25 cellular contexts compared by ENCODE assay signal in the genomic region with DNA sequence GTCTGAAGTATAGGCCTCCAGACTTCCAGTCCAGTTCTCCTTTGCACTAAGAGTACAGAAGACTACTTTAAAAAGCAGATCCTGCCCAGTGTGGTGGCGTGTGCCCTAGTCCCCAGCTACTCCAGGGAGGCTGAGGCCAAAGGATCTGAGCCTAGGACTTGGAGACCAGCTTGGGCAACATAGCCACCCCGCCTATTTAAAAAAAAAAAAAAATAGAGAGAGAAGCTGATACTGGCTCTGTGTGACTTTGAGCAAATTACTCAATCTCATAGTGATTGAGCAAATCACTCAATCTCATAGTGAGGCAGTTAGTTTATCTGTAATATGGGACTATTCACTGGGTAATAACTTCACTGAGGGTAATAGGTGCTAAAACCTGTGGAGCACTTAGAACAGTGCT.
"Had no signal": no experiment of that assay in that cellular context is flagged by ENCODE, and none has a peak within 500 bp of the region (broad histone marks: within the 10 kb centered on the region; RNA-seq: fewer than 3 reads in every experiment).

No MANE protein-coding gene starts in this region.

- H3K27me3 Mint-ChIP-seq: activated naive CD8-positive, alpha-beta T cell treated with anti-CD3 and anti-CD28 coated beads, Interleukin-2, amount 10 ng/mL, durations not matched to agents 7 days and 5 days; naive thymus-derived CD4-positive, alpha-beta T cell; stimulated activated memory B cell treated with anti-CD40 and anti-IgM and Interleukin-4, amounts not matched to agents 10 μg/mL and 1 μg/mL and 100 μg/mL, for 72 hours had no signal

- ATAC-seq: activated CD8-positive, alpha-beta T cell treated with anti-CD3 and anti-CD28 coated beads, Interleukin-2, amount 10 ng/mL, durations not matched to agents 7 days and 5 days; activated T-cell treated with anti-CD3 and anti-CD28 coated beads, Interleukin-2, amount 50 U/mL, for 4 hours; gastrocnemius medialis; naive thymus-derived CD4-positive, alpha-beta T cell; sciatic nerve; stimulated activated memory B cell treated with anti-CD40 and anti-IgM and Interleukin-4, amounts not matched to agents 10 μg/mL and 1 μg/mL and 100 μg/mL, for 72 hours had no signal

- DNase-seq: activated CD4-positive, alpha-beta T cell treated with anti-CD3 and anti-CD28 coated beads, Interleukin-2, amount 10 ng/mL, durations not matched to agents 7 days and 5 days; activated CD8-positive, alpha-beta memory T cell treated with anti-CD3 and anti-CD28 coated beads, Interleukin-2, amount 50 U/mL, for 48 hours; activated CD8-positive, alpha-beta T cell treated with anti-CD3 and anti-CD28 coated beads, Interleukin-2, amount 10 ng/mL, durations not matched to agents 7 days and 5 days; activated naive CD4-positive, alpha-beta T cell treated with anti-CD3 and anti-CD28 coated beads for 36 hours; activated naive CD8-positive, alpha-beta T cell treated with anti-CD3 and anti-CD28 coated beads, Interleukin-2, amount 10 ng/mL, durations not matched to agents 7 days and 5 days; activated T-cell treated with anti-CD3 and anti-CD28 coated beads, Interleukin-2, amount 50 U/mL, for 4 hours; amniotic stem cell; cerebellar nuclear complex; esophagus squamous epithelium; gastrocnemius medialis; naive thymus-derived CD4-positive, alpha-beta T cell; occipital lobe; stimulated activated CD4-positive, alpha-beta T cell treated with anti-CD3 and anti-CD28 coated beads, Interleukin-15, amount 100 ng/mL, for 24 hours; stomach; uterus had no signal

- H3K9me3 ChIP-seq: breast epithelium, esophagus squamous epithelium, gastrocnemius medialis, stomach, suprapubic skin, tibial nerve, uterus had no signal

- H3K36me3 Mint-ChIP-seq: activated naive CD8-positive, alpha-beta T cell treated with anti-CD3 and anti-CD28 coated beads, Interleukin-2, amount 10 ng/mL, durations not matched to agents 7 days and 5 days; naive thymus-derived CD4-positive, alpha-beta T cell; stimulated activated memory B cell treated with anti-CD40 and anti-IgM and Interleukin-4, amounts not matched to agents 10 μg/mL and 1 μg/mL and 100 μg/mL, for 72 hours had no signal

- H3K27ac Mint-ChIP-seq: activated CD4-positive, alpha-beta T cell treated with anti-CD3 and anti-CD28 coated beads, Interleukin-2, amount 10 ng/mL, durations not matched to agents 7 days and 5 days; activated CD8-positive, alpha-beta T cell treated with anti-CD3 and anti-CD28 coated beads, Interleukin-2, amount 10 ng/mL, durations not matched to agents 7 days and 5 days; activated naive CD4-positive, alpha-beta T cell treated with anti-CD3 and anti-CD28 coated beads for 36 hours; activated naive CD8-positive, alpha-beta T cell treated with anti-CD3 and anti-CD28 coated beads, Interleukin-2, amount 10 ng/mL, durations not matched to agents 7 days and 5 days; stimulated activated memory B cell treated with anti-CD40 and anti-IgM and Interleukin-4, amounts not matched to agents 10 μg/mL and 1 μg/mL and 100 μg/mL, for 72 hours had no signal

- H3K27me3 ChIP-seq: breast epithelium, esophagus squamous epithelium, gastrocnemius medialis, stomach, suprapubic skin, uterus had no signal

- H3K4me1 ChIP-seq: breast epithelium, gastrocnemius medialis, suprapubic skin, tibial nerve, uterus had no signal

- H3K36me3 ChIP-seq: breast epithelium, esophagus squamous epithelium, gastrocnemius medialis, stomach, suprapubic skin, tibial nerve, uterus had no signal

- H3K9me3 Mint-ChIP-seq: activated CD4-positive, alpha-beta T cell treated with anti-CD3 and anti-CD28 coated beads, Interleukin-2, amount 10 ng/mL, durations not matched to agents 7 days and 5 days; activated naive CD4-positive, alpha-beta T cell treated with anti-CD3 and anti-CD28 coated beads for 36 hours; activated naive CD8-positive, alpha-beta T cell treated with anti-CD3 and anti-CD28 coated beads, Interleukin-2, amount 10 ng/mL, durations not matched to agents 7 days and 5 days; activated T-cell treated with anti-CD3 and anti-CD28 coated beads, Interleukin-2, amount 50 U/mL, for 4 hours; neural crest cell; stimulated activated memory B cell treated with anti-CD40 and anti-IgM and Interleukin-4, amounts not matched to agents 10 μg/mL and 1 μg/mL and 100 μg/mL, for 72 hours had no signal

- H3K27ac ChIP-seq: breast epithelium, coronary artery, esophagus squamous epithelium, gastrocnemius medialis, suprapubic skin, tibial nerve, uterus had no signal

- H3K4me1 Mint-ChIP-seq: neural crest cell had no signal

- H3K4me3 Mint-ChIP-seq: activated CD8-positive, alpha-beta T cell treated with anti-CD3 and anti-CD28 coated beads, Interleukin-2, amount 10 ng/mL, durations not matched to agents 7 days and 5 days; activated naive CD4-positive, alpha-beta T cell treated with anti-CD3 and anti-CD28 coated beads for 36 hours; neural crest cell had no signal

- H3K4me3 ChIP-seq: breast epithelium, coronary artery, esophagus squamous epithelium, gastrocnemius medialis, lung, smooth muscle cell, stomach, suprapubic skin, tibial nerve, uterus had no signal

- FAIRE-seq: islet of Langerhans had no signal
